In the genomic region with DNA sequence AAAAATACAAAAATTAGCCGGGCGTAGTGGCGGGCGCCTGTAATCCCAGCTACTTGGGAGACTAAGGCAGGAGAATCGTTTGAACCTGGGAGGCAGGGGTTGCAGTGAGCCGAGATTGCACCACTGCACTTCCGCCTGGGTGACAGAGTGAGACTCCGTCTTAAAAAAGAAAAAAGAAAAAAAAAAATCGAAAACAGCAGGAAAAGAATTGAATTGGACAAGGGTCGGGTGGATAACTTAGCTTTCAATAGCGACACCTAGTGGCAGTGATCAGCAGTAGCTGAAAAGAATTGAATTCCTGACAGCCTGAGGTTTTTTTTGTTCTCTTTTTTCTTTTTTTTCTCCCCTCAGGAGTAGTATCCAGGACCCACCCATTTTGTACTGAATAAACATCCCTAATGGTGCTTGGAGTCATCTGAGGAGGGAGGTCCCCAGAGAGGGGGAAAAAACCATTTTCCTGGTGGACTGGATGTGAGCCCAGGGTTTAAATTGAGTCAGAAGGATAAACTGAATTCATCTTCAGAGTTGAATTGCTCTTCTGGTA, we compare ENCODE assay signal across 8 cellular contexts. TPM values are rescaled to one million over a fixed set of nuclear protein-coding genes. Genes with fewer than 3 reads are reported as not detected.
DNase-seq lines count a peak whose midpoint lies in the region; ATAC-seq, FAIRE-seq and TF ChIP-seq lines count a peak whose summit lies in the region.

No MANE protein-coding gene starts in this region.

- FAIRE-seq in GM12891 (lab: Jason Lieb, UNC): peak; percentile 68

- peak in 1 of 4 experiments; percentile 61 for ATAC-seq in T-cell (replicated peaks in 1 of 4)
- ATAC-seq in GM18868 (IDR thresholded peaks at IDR 0.05; ENCODE audit: unreplicated experiment): no peak

- DNase-seq in ACHN (peak; percentile 91), GM12891 (ENCODE audit: insufficient read length, low spot score) (peak; percentile 39), NCI-H1694 (lab: John Stamatoyannopoulos, UW) (peak; percentile 66), T-cell (peak in 29 of 34 experiments; percentile 3 to 50 (median 21)), T47D (ENCODE audit: low read depth in 1 of 2, low spot score in 1 of 2) (peak; percentile 47 to 71), islet precursor cell (peak; percentile 78)
- DNase-seq in stimulated activated CD4-positive, alpha-beta T cell treated with anti-CD3 and anti-CD28 coated beads, Interleukin-15, amount 100 ng/mL, for 24 hours: peak; percentile 51

- in situ Hi-C loops in ACHN (cut with HindIII; ENCODE audit: low pct_ligation_motif_present, low pct_unique_long_range_greater_than_20kb, low sequenced_read_pairs) (no loop called here), T47D (cut with HindIII; ENCODE audit: low pct_unique_long_range_greater_than_20kb, low sequenced_read_pairs) (no loop called here)

- no peaks in the 10 kb centered on the region for H3K36me3 Mint-ChIP-seq in T-cell

- no peak for TF ChIP-seq POLR2A in GM12891 (IDR thresholded peaks at IDR 0.05; ENCODE audit: low read depth, low read length)

- peaks cover 4 to 6% (median 5%) of the 10 kb centered on the region in 3 donors for H3K4me1 Mint-ChIP-seq in T-cell

- H3K4me3 Mint-ChIP-seq in T-cell: no peak overlapping the region

- H3K27ac Mint-ChIP-seq in T-cell: no peak overlapping the region

- POLR2A ChIA-PET in T-cell (lab: Charles Lee): interaction anchor here in 1 of 2 donors (0.6 kb wide), 2 partner anchors 213 to 250 kb away, joined by 3 to 5 read pairs; no protein-coding TSS in a partner anchor

- H3K9me3 Mint-ChIP-seq in T-cell: no peaks in the 10 kb centered on the region

- CTCF ChIA-PET in T-cell (lab: Charles Lee): interaction anchor here (0.6 to 3.9 kb wide), 25 partner anchors 12 to 1499 kb away, joined by 3 to 68 read pairs (median 4); a partner anchor contains a TSS

- H3K27me3 Mint-ChIP-seq in T-cell: no peaks in the 10 kb centered on the region

TF ChIP-seq in GM12891, 5 proteins besides CTCF, POLR2A, EP300 and RAD21:
- no peak for TF ChIP-seq POLR2AphosphoS5 (IDR thresholded peaks at IDR 0.05; ENCODE audit: low read depth, low read length)
- TF ChIP-seq SPI1 (IDR thresholded peaks at IDR 0.05; ENCODE audit: low read depth, low read length): no peak
- TF ChIP-seq TAF1 (IDR thresholded peaks at IDR 0.05; ENCODE audit: low read depth, low read length): no peak

RNA-seq across cellular contexts. Expression of a gene that starts 55.1 kb away (rescaled TPM):
- polyA plus RNA-seq in GM12891 (2012; ENCODE audit: low read depth, missing spikeins): 159 TPM
- 100 to 1,000 TPM in 2 of 5 donors, 10 to 100 TPM in 3; 45.0 to 136 (median 47.3) TPM for total RNA-seq in T-cell

Comparison
In these comparisons a context has a peak if more than half of its experiments do, and no peak if none do; other contexts are left out.
1. DNase-seq: peak in every context shown above with its lines; median percentile 91 in ACHN; 78 in islet precursor cell; 66 in NCI-H1694; 59 in T47D; 51 in stimulated activated CD4-positive, alpha-beta T cell treated with anti-CD3 and anti-CD28 coated beads, Interleukin-15, amount 100 ng/mL, for 24 hours; 39 in GM12891; 21 in T-cell.